Comparison of ENCODE assay signal across 15 cellular contexts in genomic region chr19:38706792-38707511, GRCh38. TPM values are rescaled to one million over a fixed set of nuclear protein-coding genes. Genes with fewer than 3 reads are reported as not detected.
DNase-seq lines count a peak whose midpoint lies in the region; ATAC-seq, FAIRE-seq and TF ChIP-seq lines count a peak whose summit lies in the region.
"Had no signal": no experiment of that assay in that cellular context is flagged by ENCODE, and none has a peak within 500 bp of the region (broad histone marks: within the 10 kb centered on the region; RNA-seq: fewer than 3 reads in every experiment).

No MANE protein-coding gene starts in this region.

- DNase-seq in HCT116 (ENCODE audit: low read depth, low spot score) (no peak), adrenal gland (no peak), kidney (no peak), NCI-H128 (lab: John Stamatoyannopoulos, UW; ENCODE audit: unreplicated experiment) (no peak), midbrain (lab: John Stamatoyannopoulos, UW) (no peak)
- DNase-seq in activated T-helper 2 cell treated with anti-CD3 and anti-CD28 coated beads, Interferon-gamma antibody, Interleukin-2, Interleukin-4, amounts not matched to agents 10 μg/mL and 5 μg/mL and 100 μg/mL, durations not matched to agents 14 hours and 24 hours and 36 hours (ENCODE audit: low spot score): no peak
- DNase-seq: foreskin melanocyte; MM.1S; NCI-H510A; stimulated activated CD4-positive, alpha-beta T cell treated with anti-CD3 and anti-CD28 coated beads, Interleukin-4, amount 100 ng/mL, for 1 hour; SW 1271 had no signal

- TF ChIP-seq POLR2A in HCT116 (IDR thresholded peaks at IDR 0.05; ENCODE audit: borderline replicate concordance, extremely low read depth, insufficient read depth, insufficient read length): no peak
- TF ChIP-seq POLR2A in adrenal gland (IDR thresholded peaks at IDR 0.05): no peak

- H3K27ac ChIP-seq in HCT116 (ENCODE audit: low read depth, low read length) (peak overlapping the region; percentile 24; the same call in 1 of the 2 replicates), adrenal gland (peak overlapping the region in 4 of 5 donors; percentile 33 to 93 (median 86)), kidney (ENCODE audit: low read depth in 2 of 2, low read length in 2 of 2) (peak overlapping the region; percentile 61 to 82), skeletal muscle tissue (ENCODE audit: low read depth, low read length) (peak overlapping the region; percentile 25)

- peaks cover 63% of the 10 kb centered on the region for H3K36me3 Mint-ChIP-seq in activated T-helper 2 cell treated with anti-CD3 and anti-CD28 coated beads, Interferon-gamma antibody, Interleukin-2, Interleukin-4, amounts not matched to agents 10 μg/mL and 5 μg/mL and 100 μg/mL, durations not matched to agents 14 hours and 24 hours and 36 hours (ENCODE audit: low read depth)

- H3K27me3 ChIP-seq in HCT116 (ENCODE audit: insufficient read depth, low read length) (no peaks in the 10 kb centered on the region), adrenal gland (no peaks in the 10 kb centered on the region), skeletal muscle tissue (ENCODE audit: control insufficient read depth in 3 of 3, insufficient read depth in 3 of 3, low read length in 3 of 3) (no peaks in the 10 kb centered on the region)

- H4K20me1 ChIP-seq in HCT116 (ENCODE audit: insufficient read depth): no peaks in the 10 kb centered on the region

- H3K9me3 ChIP-seq in HCT116 (ENCODE audit: control insufficient read depth in 1 of 2, insufficient read depth in 1 of 2, low read depth in 1 of 2, low read length in 2 of 2): no peaks in the 10 kb centered on the region
- no peaks in the 10 kb centered on the region for H3K9me3 ChIP-seq in adrenal gland (replicated peaks in 1 of 3)
- H3K9me3 ChIP-seq in kidney (ENCODE audit: control insufficient read depth in 1 of 2, low read length in 2 of 2): no peaks in the 10 kb centered on the region
- H3K9me3 ChIP-seq in skeletal muscle tissue (ENCODE audit: control insufficient read depth in 3 of 3, low read length in 3 of 3): no peaks in the 10 kb centered on the region

- POLR2A ChIA-PET in HCT116 (lab: Charles Lee): no interaction called here

- no peaks in the 10 kb centered on the region for H3K4me1 Mint-ChIP-seq in activated T-helper 2 cell treated with anti-CD3 and anti-CD28 coated beads, Interferon-gamma antibody, Interleukin-2, Interleukin-4, amounts not matched to agents 10 μg/mL and 5 μg/mL and 100 μg/mL, durations not matched to agents 14 hours and 24 hours and 36 hours (ENCODE audit: low read depth)

- intact Hi-C loops in HCT116 (cut with micrococcal nuclease): no loop called here
- intact Hi-C loops in adrenal gland (cut with DNase I): loop anchor here in 1 of 2 donors (10.0 kb wide), 1 partner anchor 52 kb away; no protein-coding TSS in a partner anchor
- intact Hi-C loops in kidney (cut with DNase I): no loop called here
- intact Hi-C loops in activated T-helper 2 cell treated with anti-CD3 and anti-CD28 coated beads, Interferon-gamma antibody, Interleukin-2, Interleukin-4, amounts not matched to agents 10 μg/mL and 5 μg/mL and 100 μg/mL, durations not matched to agents 14 hours and 24 hours and 36 hours (cut with micrococcal nuclease): no loop called here

- TF ChIP-seq RAD21 in HCT116 (IDR thresholded peaks at IDR 0.05; ENCODE audit: low read depth): no peak

- no peak overlapping the region for H3K4me3 Mint-ChIP-seq in activated T-helper 2 cell treated with anti-CD3 and anti-CD28 coated beads, Interferon-gamma antibody, Interleukin-2, Interleukin-4, amounts not matched to agents 10 μg/mL and 5 μg/mL and 100 μg/mL, durations not matched to agents 14 hours and 24 hours and 36 hours (ENCODE audit: low read depth)

- RAD21 ChIA-PET in HCT116 (lab: Charles Lee; ENCODE audit: low non-redundant PET in 1 of 2, low total read pairs in 2 of 2, uncharacterized antibody in 2 of 2, unreplicated experiment in 2 of 2): no interaction called here

- H3K4me1 ChIP-seq in HCT116 (ENCODE audit: control insufficient read depth in 1 of 2, insufficient read depth in 2 of 2, low read length in 2 of 2) (no peaks in the 10 kb centered on the region), adrenal gland (replicated peaks in 1 of 2) (peaks cover 42 to 78% of the 10 kb centered on the region in 2 donors), kidney (ENCODE audit: control insufficient read depth in 1 of 2, insufficient read depth in 1 of 2, low read depth in 1 of 2, low read length in 2 of 2) (peaks cover 20 to 54% of the 10 kb centered on the region in 2 donors), skeletal muscle tissue (ENCODE audit: control insufficient read depth in 3 of 3, insufficient read depth in 3 of 3, low read length in 3 of 3) (peaks cover 66 to 87% (median 80%) of the 10 kb centered on the region in 3 donors)

- H3K9me3 Mint-ChIP-seq in activated T-helper 2 cell treated with anti-CD3 and anti-CD28 coated beads, Interferon-gamma antibody, Interleukin-2, Interleukin-4, amounts not matched to agents 10 μg/mL and 5 μg/mL and 100 μg/mL, durations not matched to agents 14 hours and 24 hours and 36 hours: no peaks in the 10 kb centered on the region

- no peak overlapping the region for H3K27ac Mint-ChIP-seq in activated T-helper 2 cell treated with anti-CD3 and anti-CD28 coated beads, Interferon-gamma antibody, Interleukin-2, Interleukin-4, amounts not matched to agents 10 μg/mL and 5 μg/mL and 100 μg/mL, durations not matched to agents 14 hours and 24 hours and 36 hours

- ATAC-seq in HCT116 (peak; percentile 50), HG02588 (IDR thresholded peaks at IDR 0.05; ENCODE audit: unreplicated experiment) (no peak)

- H3K79me2 ChIP-seq in HCT116 (ENCODE audit: insufficient read depth, low read length): peaks cover 64% of the 10 kb centered on the region; the same call in 1 of the 2 replicates

- BruUV-seq in HCT116 (replicated peaks; lab: Mats Ljungman, UMichigan): no TSS peak

- no peaks in the 10 kb centered on the region for H3K27me3 Mint-ChIP-seq in activated T-helper 2 cell treated with anti-CD3 and anti-CD28 coated beads, Interferon-gamma antibody, Interleukin-2, Interleukin-4, amounts not matched to agents 10 μg/mL and 5 μg/mL and 100 μg/mL, durations not matched to agents 14 hours and 24 hours and 36 hours (ENCODE audit: low read depth)

- H3K4me3 ChIP-seq in HCT116 (replicated peaks in 1 of 2; ENCODE audit: low read depth in 1 of 2, low read length in 2 of 2): no peak overlapping the region
- no peak overlapping the region for H3K4me3 ChIP-seq in adrenal gland
- no peak overlapping the region for H3K4me3 ChIP-seq in kidney (ENCODE audit: low read length in 2 of 2)
- no peak overlapping the region for H3K4me3 ChIP-seq in skeletal muscle tissue (ENCODE audit: low read length in 3 of 3)

- no peak overlapping the region for H3K4me2 ChIP-seq in HCT116 (ENCODE audit: low read length)

- H3K36me3 ChIP-seq in HCT116 (ENCODE audit: control insufficient read depth in 1 of 2, insufficient read depth in 2 of 2, low read length in 2 of 2) (peaks cover 63 to 88% of the 10 kb centered on the region in 2 experiments), adrenal gland (replicated peaks in 1 of 2) (peaks cover 0 to 98% of the 10 kb centered on the region in 2 donors), kidney (ENCODE audit: control insufficient read depth in 1 of 2, insufficient read depth in 2 of 2, low read length in 2 of 2) (peaks cover 60 to 94% of the 10 kb centered on the region in 2 donors), skeletal muscle tissue (ENCODE audit: control insufficient read depth in 3 of 3, insufficient read depth in 3 of 3, low read length in 3 of 3) (peaks cover 85 to 91% (median 88%) of the 10 kb centered on the region in 3 donors)

- CTCF ChIA-PET in HCT116 (lab: Charles Lee): no interaction called here

- H2AFZ ChIP-seq in HCT116 (ENCODE audit: low read depth, low read length, poor library complexity, severe bottlenecking): no peak overlapping the region

- no peak for FAIRE-seq in kidney (lab: Jason Lieb, UNC)
- FAIRE-seq: GM18507 had no signal

- 67 to 82% (median 75%) methylated on average over 10 to 16 of the region's 16 CpGs for WGBS in adrenal gland, 4 donors

- H3K9ac ChIP-seq in HCT116 (ENCODE audit: low read length): no peak overlapping the region
- H3K9ac ChIP-seq in kidney (ENCODE audit: low read length in 2 of 2): peak overlapping the region; percentile 20 to 31
- H3K9ac ChIP-seq in skeletal muscle tissue (ENCODE audit: low read depth in 1 of 3, low read length in 3 of 3): peak overlapping the region in 1 of 3 donors; percentile 30

- no peaks in the 10 kb centered on the region for H3K9me2 ChIP-seq in HCT116 (ENCODE audit: insufficient read depth)

- no peak for TF ChIP-seq CTCF in HCT116 (IDR thresholded peaks at IDR 0.05 in 2 of 3, conservative IDR thresholded peaks at IDR 0.05 in 1 of 3; ENCODE audit: borderline replicate concordance in 1 of 3, insufficient read depth in 1 of 3, low read depth in 2 of 3, low read length in 2 of 3)
- no peak for TF ChIP-seq CTCF in adrenal gland (IDR thresholded peaks at IDR 0.05)
- no peak for TF ChIP-seq CTCF in kidney (IDR thresholded peaks at IDR 0.05; ENCODE audit: borderline replicate concordance, extremely low read depth, insufficient read depth)

RNA-seq across cellular contexts. Expression of gene CAPN12, which starts 37.3 kb away (rescaled TPM):
- total RNA-seq in HCT116 (2021; ENCODE audit: unreplicated experiment) (8.8 TPM), adrenal gland (1 to 10 TPM in 5 of 8 donors, under 1 TPM in 2, not detected in 1; 0.39 to 5.0 (median 3.7) TPM), kidney (31.1 TPM), skeletal muscle tissue (0.52 TPM)
- polyA plus RNA-seq in HCT116 (2012): 8.6 and 10.4 TPM in 2 replicates
- polyA plus RNA-seq in adrenal gland (10 to 100 TPM in 2 of 3 donors, under 1 TPM in 1; 0.68 to 23.1 (median 11.2) TPM), kidney (ENCODE audit: insufficient read depth, low read depth, low replicate concordance) (27.1 TPM)
- 2.9 and 3.6 TPM in 2 replicates for total RNA-seq in activated T-helper 2 cell treated with anti-CD3 and anti-CD28 coated beads, Interferon-gamma antibody, Interleukin-2, Interleukin-4, amounts not matched to agents 10 μg/mL and 5 μg/mL and 100 μg/mL, durations not matched to agents 14 hours and 24 hours and 36 hours
- total RNA-seq: myocyte had no signal

RNA-seq across cellular contexts. Expression of gene ACTN4, which starts 59.5 kb away (rescaled TPM):
- total RNA-seq in HCT116 (2021; ENCODE audit: unreplicated experiment) (651 TPM), adrenal gland (100 to 1,000 TPM; 430 to 773 (median 575) TPM), kidney (606 TPM), skeletal muscle tissue (42.3 TPM)
- 635 and 727 TPM in 2 replicates for polyA plus RNA-seq in HCT116 (2012)
- polyA plus RNA-seq in adrenal gland (100 to 1,000 TPM; 148 to 586 (median 554) TPM), kidney (ENCODE audit: insufficient read depth, low read depth, low replicate concordance) (231 TPM)
- 329 and 334 TPM in 2 replicates for total RNA-seq in activated T-helper 2 cell treated with anti-CD3 and anti-CD28 coated beads, Interferon-gamma antibody, Interleukin-2, Interleukin-4, amounts not matched to agents 10 μg/mL and 5 μg/mL and 100 μg/mL, durations not matched to agents 14 hours and 24 hours and 36 hours

Comparison
In these comparisons a context has a peak if more than half of its experiments do, and no peak if none do; other contexts are left out.
1. H3K27ac ChIP-seq: peak in every context shown above with its lines; median percentile 86 in adrenal gland; 72 in kidney; 25 in skeletal muscle tissue; 24 in HCT116.